ENCODE assay signal across 9 cellular contexts in genomic region chr6:56659721-56660373, GRCh38. TPM values are rescaled to one million over a fixed set of nuclear protein-coding genes. Genes with fewer than 3 reads are reported as not detected.
DNase-seq lines count a peak whose midpoint lies in the region; ATAC-seq, FAIRE-seq and TF ChIP-seq lines count a peak whose summit lies in the region.
"Had no signal": no experiment of that assay in that cellular context is flagged by ENCODE, and none has a peak within 500 bp of the region (broad histone marks: within the 10 kb centered on the region; RNA-seq: fewer than 3 reads in every experiment).

No MANE protein-coding gene starts in this region.

- in situ Hi-C loops in GM12878 (cut with MboI): no loop called here

- POLR2A ChIA-PET in GM12878 (lab: Charles Lee): no interaction called here

- H3K4me1 Mint-ChIP-seq in stimulated activated naive CD8-positive, alpha-beta T cell treated with anti-CD3 and anti-CD28 coated beads, Interleukin-15, amount 100 ng/mL, for 72 hours: no peaks in the 10 kb centered on the region

- peak overlapping the region; percentile 11 for H3K4me2 ChIP-seq in GM12878 (ENCODE audit: control insufficient read depth, insufficient read depth)

- 0 out of 2 replicates have a peak overlapping the region, but pooled peaks have one; percentile 7 for H2AFZ ChIP-seq in GM12878 (ENCODE audit: control insufficient read depth, low read depth, low read length)

- no peak for TF ChIP-seq CTCF in GM12878 (IDR thresholded peaks at IDR 0.05 in 2 of 3, conservative IDR thresholded peaks at IDR 0.05 in 1 of 3; ENCODE audit: control insufficient read depth in 2 of 3, extremely low read depth in 1 of 3, insufficient read depth in 1 of 3, low read depth in 3 of 3, low read length in 3 of 3)

- no TSS peak for BruUV-seq in GM12878 (replicated peaks; lab: Mats Ljungman, UMichigan)

- peaks cover 8% of the 10 kb centered on the region for H3K79me2 ChIP-seq in GM12878 (ENCODE audit: control insufficient read depth, insufficient read depth, low read length)

- no peaks in the 10 kb centered on the region for H3K27me3 ChIP-seq in GM12878 (replicated peaks in 1 of 2; ENCODE audit: control insufficient read depth in 2 of 2, insufficient read depth in 2 of 2, low read length in 1 of 2)
- H3K27me3 ChIP-seq: cardiac muscle cell had no signal

- TF ChIP-seq RAD21 in GM12878 (IDR thresholded peaks at IDR 0.05; ENCODE audit: insufficient read depth, low read depth, low read length): no peak

- no peak for FAIRE-seq in GM12878 (lab: Jason Lieb, UNC)

- CTCF ChIA-PET in GM12878 (lab: Yijun Ruan, JAX): interaction anchor here (0.6 to 1.9 kb wide), 5 partner anchors 146 to 242 kb away, joined by 3 to 8 read pairs (median 3); no protein-coding TSS in a partner anchor

- peak; percentile 55 for ATAC-seq in stimulated activated naive CD8-positive, alpha-beta T cell treated with anti-CD3 and anti-CD28 coated beads, Interleukin-15, amount 100 ng/mL, for 72 hours
- no peak for ATAC-seq in stimulated activated naive CD8-positive, alpha-beta T cell treated with anti-CD3 and anti-CD28 coated beads, Interleukin-15, Interleukin-2, amounts not matched to agents 100 U/mL and 50 U/mL, for 24 hours
- peak; percentile 81 for ATAC-seq in HG03039 (IDR thresholded peaks at IDR 0.05; ENCODE audit: unreplicated experiment)
- ATAC-seq in GM12878: peak; percentile 93

- TF ChIP-seq POLR2A in GM12878 (IDR thresholded peaks at IDR 0.05; ENCODE audit: low read depth, low read length): no peak

- intact Hi-C loops in GM12878 (cut with micrococcal nuclease; ENCODE audit: unreplicated experiment): no loop called here

- DNase-seq in stimulated activated naive CD8-positive, alpha-beta T cell treated with anti-CD3 and anti-CD28 coated beads, Interleukin-15, amount 100 ng/mL, for 72 hours: no peak
- DNase-seq in stimulated activated naive CD8-positive, alpha-beta T cell treated with anti-CD3 and anti-CD28 coated beads, Interleukin-15, Interleukin-2, amounts not matched to agents 100 U/mL and 50 U/mL, for 24 hours: no peak
- DNase-seq in GM12878 (ENCODE audit: low read depth, low spot score) (peak; percentile 64), COLO829 (ENCODE audit: low spot score) (no peak), NOMO-1 treated with DMSO at 0.1 percent for 48 hours (lab: John Stamatoyannopoulos, UW; ENCODE audit: unreplicated experiment) (no peak), MV-4-11 (lab: John Stamatoyannopoulos, UW) (no peak)
- no peak for DNase-seq in stimulated activated CD8-positive, alpha-beta memory T cell treated with anti-CD3 and anti-CD28 coated beads, Interleukin-4, amount 100 ng/mL, for 48 hours

- peaks cover 2 to 6% of the 10 kb centered on the region in 2 experiments; a peak in 3 of 4 replicates for H3K36me3 ChIP-seq in GM12878 (ENCODE audit: control insufficient read depth in 2 of 2, insufficient read depth in 2 of 2, low read length in 1 of 2)
- H3K36me3 ChIP-seq: cardiac muscle cell had no signal

- H3K27ac ChIP-seq in GM12878 (ENCODE audit: control insufficient read depth, insufficient read depth): peak overlapping the region; percentile 69
- H3K27ac ChIP-seq: cardiac muscle cell had no signal

- H3K4me3 ChIP-seq in GM12878: no peak overlapping the region
- H3K4me3 ChIP-seq: cardiac muscle cell had no signal

- no peaks in the 10 kb centered on the region for H3K27me3 Mint-ChIP-seq in stimulated activated naive CD8-positive, alpha-beta T cell treated with anti-CD3 and anti-CD28 coated beads, Interleukin-15, amount 100 ng/mL, for 72 hours

- peak overlapping the region in 1 of 2 donors; percentile 22 for H3K27ac Mint-ChIP-seq in stimulated activated naive CD8-positive, alpha-beta T cell treated with anti-CD3 and anti-CD28 coated beads, Interleukin-15, amount 100 ng/mL, for 72 hours

- H3K4me3 Mint-ChIP-seq in stimulated activated naive CD8-positive, alpha-beta T cell treated with anti-CD3 and anti-CD28 coated beads, Interleukin-15, amount 100 ng/mL, for 72 hours: no peak overlapping the region

- RAD21 ChIA-PET in GM12878 (lab: Charles Lee; ENCODE audit: unreplicated experiment): no interaction called here

- no peaks in the 10 kb centered on the region for H3K9me3 Mint-ChIP-seq in stimulated activated naive CD8-positive, alpha-beta T cell treated with anti-CD3 and anti-CD28 coated beads, Interleukin-15, amount 100 ng/mL, for 72 hours

- H3K9me3 ChIP-seq in GM12878 (replicated peaks; ENCODE audit: control insufficient read depth, insufficient read depth, low read length): no peaks in the 10 kb centered on the region; the same call in 2 of the 3 replicates

- no peak for TF ChIP-seq EP300 in GM12878 (IDR thresholded peaks at IDR 0.05; ENCODE audit: borderline replicate concordance in 1 of 2, control insufficient read depth in 1 of 2, low read depth in 2 of 2, low read length in 2 of 2)

- SMC1A ChIA-PET in GM12878 (lab: Charles Lee; ENCODE audit: uncharacterized antibody, unreplicated experiment): no interaction called here

- no peaks in the 10 kb centered on the region for H4K20me1 ChIP-seq in GM12878 (ENCODE audit: control insufficient read depth, insufficient read depth)

- 63% methylated on average over 2 of the region's 2 CpGs for WGBS in GM12878 (ENCODE audit: insufficient coverage, insufficient replicate concordance, low lambda C conversion rate, missing lambda C conversion rate)

- H3K4me1 ChIP-seq in GM12878 (ENCODE audit: control insufficient read depth, insufficient read depth, low read length): peaks cover 22% of the 10 kb centered on the region

- H3K9ac ChIP-seq in GM12878 (ENCODE audit: control insufficient read depth, insufficient read depth, low read length): no peak overlapping the region; the same call in 1 of the 2 replicates

TF ChIP-seq in GM12878, 131 proteins besides CTCF, POLR2A, EP300 and RAD21 (continues in another document):
- TF ChIP-seq RBBP5 (conservative IDR thresholded peaks at IDR 0.05) (no peak), BHLHE40 (IDR thresholded peaks at IDR 0.05; ENCODE audit: borderline replicate concordance in 1 of 2, low read depth in 2 of 2, low read length in 1 of 2) (peak in 1 of 2 experiments; percentile 5; a peak in 1 of 4 replicates), JUND (IDR thresholded peaks at IDR 0.05; ENCODE audit: low read depth, low read length) (no peak), SMC3 (IDR thresholded peaks at IDR 0.05; ENCODE audit: borderline replicate concordance, low read length) (no peak), MLLT1 (IDR thresholded peaks at IDR 0.05) (0 out of 2 replicates have a peak, but pooled peaks have one; percentile 35), GATAD2B (conservative IDR thresholded peaks at IDR 0.05; ENCODE audit: low read depth) (no peak), RELA (IDR thresholded peaks at IDR 0.05; ENCODE audit: borderline replicate concordance, partially characterized antibody) (no peak)

RNA-seq across cellular contexts. Expression of gene DST, which starts 17.2 kb away (rescaled TPM):
- total RNA-seq in GM12878 (2013; cell fraction: nucleolus; rRNA removed): 958 and 966 TPM in 2 replicates
- total RNA-seq in GM12878 (2014; rRNA removed): 139 and 159 TPM in 2 replicates
- total RNA-seq in GM12878 (2014; rRNA removed; fragmentation: Illumina TruSeq; extraction: Trizol): 156 and 165 TPM in 2 replicates
- 139 and 142 TPM in 2 replicates for total RNA-seq in GM12878 (2021)
- 64.6 TPM for polyA plus RNA-seq in GM12878 (2011; ENCODE audit: low read depth)
- 68.7 and 73.0 TPM in 2 replicates for polyA plus RNA-seq in GM12878 (2011; rRNA removed)
- 40.1 and 50.2 TPM in 2 replicates for polyA plus RNA-seq in GM12878 (2011; cell fraction: cytosol; rRNA removed)
- polyA plus RNA-seq in GM12878 (2011; cell fraction: nucleus; rRNA removed): 186 and 281 TPM in 2 replicates
- 85.3 and 96.4 TPM in 2 replicates for polyA plus RNA-seq in GM12878 (2012)
- 106 and 110 TPM in 2 replicates for polyA plus RNA-seq in GM12878 (2014; fragmentation: Illumina TruSeq; extraction: Trizol)
- polyA plus RNA-seq in GM12878 (2014; fragmentation: Nextera tagmentation; extraction: Ambion mirVana): 10 to 100 TPM; 32.1 to 35.6 TPM
- 81.3 and 89.0 TPM in 2 replicates for polyA plus RNA-seq in GM12878 (2014; rRNA removed)
- polyA plus RNA-seq in GM12878 (2016; fragmentation: Nextera tagmentation; extraction: Ambion mirVana): 10 to 100 TPM; 47.1 to 64.2 TPM
- polyA minus RNA-seq in GM12878 (2011; rRNA and poly(A)+ RNA removed): 245 and 297 TPM in 2 replicates
- 58.9 and 59.6 TPM in 2 replicates for polyA minus RNA-seq in GM12878 (2011; cell fraction: cytosol; rRNA and poly(A)+ RNA removed)
- polyA minus RNA-seq in GM12878 (2011; cell fraction: nucleus; rRNA and poly(A)+ RNA removed): 534 and 723 TPM in 2 replicates
